Comparison of ENCODE assay signal across 1 cellular context in genomic region chr17:67281736-67282135, GRCh38.
TF ChIP-seq lines count a peak whose summit lies in the region.

No MANE protein-coding gene starts in this region.

TF ChIP-seq in K562, 482 proteins besides CTCF, POLR2A, EP300 and RAD21:
- TF ChIP-seq ZFP30 (CRISPR knock-in tag; IDR thresholded peaks at IDR 0.05; ENCODE audit: borderline replicate concordance) = no peak
- TF ChIP-seq SIN3A (IDR thresholded peaks at IDR 0.05; ENCODE audit: borderline replicate concordance in 2 of 2, control insufficient read depth in 1 of 2, low read depth in 2 of 2, low read length in 2 of 2) = no peak
- no peak for TF ChIP-seq NONO (IDR thresholded peaks at IDR 0.05; ENCODE audit: low read depth in 2 of 2, low read length in 1 of 2)
- no peak for TF ChIP-seq RBM15 (IDR thresholded peaks at IDR 0.05; ENCODE audit: insufficient read depth, low read length)
- TF ChIP-seq TAF9B (IDR thresholded peaks at IDR 0.05; ENCODE audit: partially characterized antibody) = no peak
- no peak for TF ChIP-seq ZBTB5 (IDR thresholded peaks at IDR 0.05)
- TF ChIP-seq CREB5 (CRISPR knock-in tag; IDR thresholded peaks at IDR 0.05) = no peak
- TF ChIP-seq CREBBP (IDR thresholded peaks at IDR 0.05; ENCODE audit: low read depth, low read length) = no peak
- no peak for TF ChIP-seq ZNF324 (CRISPR knock-in tag; IDR thresholded peaks at IDR 0.05)
- no peak for TF ChIP-seq THRAP3 (IDR thresholded peaks at IDR 0.05; ENCODE audit: borderline replicate concordance)
- TF ChIP-seq COPS2 (conservative IDR thresholded peaks at IDR 0.05) = no peak
- TF ChIP-seq L3MBTL2 (IDR thresholded peaks at IDR 0.05) = peak; percentile 52; the same call in 1 of the 2 replicates
- TF ChIP-seq CCAR2 (IDR thresholded peaks at IDR 0.05; ENCODE audit: low read depth, low read length) = no peak
- no peak for TF ChIP-seq ZNF586 (CRISPR knock-in tag; conservative IDR thresholded peaks at IDR 0.05)
- TF ChIP-seq MGA (IDR thresholded peaks at IDR 0.05) = peak; percentile 66
- TF ChIP-seq MTA2 (IDR thresholded peaks at IDR 0.05; ENCODE audit: low read depth) = no peak
- no peak for TF ChIP-seq NFXL1 (CRISPR knock-in tag; IDR thresholded peaks at IDR 0.05)
- no peak for TF ChIP-seq NCOA6 (IDR thresholded peaks at IDR 0.05)
- TF ChIP-seq IFI16 (CRISPR knock-in tag; IDR thresholded peaks at IDR 0.05) = no peak
- no peak for TF ChIP-seq MCM5 (IDR thresholded peaks at IDR 0.05; ENCODE audit: low read depth)
- no peak for TF ChIP-seq SRF (CRISPR knock-in tag; IDR thresholded peaks at IDR 0.05)
- TF ChIP-seq BHLHE40 (IDR thresholded peaks at IDR 0.05; ENCODE audit: low read length) = peak; percentile 72
TF ChIP-seq in K562: peak in this region for 3.
